Comparison of ENCODE assay signal across 11 cellular contexts in genomic region chr5:6389397-6389796, GRCh38. TPM values are rescaled to one million over a fixed set of nuclear protein-coding genes. Genes with fewer than 3 reads are reported as not detected.
"Had no signal": no experiment of that assay in that cellular context is flagged by ENCODE, and none has a peak within 500 bp of the region (broad histone marks: within the 10 kb centered on the region; RNA-seq: fewer than 3 reads in every experiment).

No MANE protein-coding gene starts in this region.

- H2AFZ ChIP-seq: GM23248, GM23338 had no signal

- H3K36me3 ChIP-seq: HAP-1 had no signal

- FAIRE-seq: H1, H54 had no signal

- H3K9me3 ChIP-seq: HAP-1 had no signal

- H3K4me1 ChIP-seq: HAP-1 had no signal

- H3K9ac ChIP-seq: GM23248 had no signal

- DNase-seq: GM23248, GOT3, H7, H9, HCEC 1CT, HFFc6 had no signal

- H3K27ac ChIP-seq: GM23248 had no signal

- H3K4me3 ChIP-seq: GM23248, GM23338, HAP-1 had no signal

- H3K4me2 ChIP-seq: GM23338 had no signal

- ATAC-seq: GM23338, HCT116 had no signal

RNA-seq across cellular contexts. Expression of gene UBE2QL1, which starts 59.3 kb away (rescaled TPM):
- total RNA-seq: GM23248, HFFc6 had no signal
- polyA plus RNA-seq: GM23248 had no signal
